18 cellular contexts compared by ENCODE assay signal in the genomic region with DNA sequence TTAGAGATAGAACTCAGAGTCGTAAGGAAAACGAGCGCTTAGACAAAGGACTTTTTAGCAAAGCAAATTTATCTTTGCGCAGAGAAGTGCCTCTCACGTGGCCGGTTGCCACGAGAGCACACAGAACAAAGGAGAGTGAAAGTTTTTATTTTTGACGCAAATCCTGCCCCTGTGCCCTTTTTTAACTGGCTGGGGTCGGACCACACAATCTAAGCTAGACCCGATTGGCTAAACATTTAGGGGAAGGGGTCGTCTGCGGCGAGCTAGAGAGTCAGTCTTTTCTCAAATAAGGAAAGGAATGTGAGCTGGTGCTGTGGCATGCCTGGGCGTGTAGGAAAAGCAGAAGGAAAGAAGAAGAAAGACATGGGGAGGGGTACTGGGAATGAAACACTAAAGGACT. TPM values are rescaled to one million over a fixed set of nuclear protein-coding genes. Genes with fewer than 3 reads are reported as not detected.
DNase-seq lines count a peak whose midpoint lies in the region; ATAC-seq and TF ChIP-seq lines count a peak whose summit lies in the region.
"Had no signal": no experiment of that assay in that cellular context is flagged by ENCODE, and none has a peak within 500 bp of the region (broad histone marks: within the 10 kb centered on the region; RNA-seq: fewer than 3 reads in every experiment).

No MANE protein-coding gene starts in this region.

- intact Hi-C loops in naive thymus-derived CD4-positive, alpha-beta T cell (cut with micrococcal nuclease), result loop anchor here in 1 of 2 donors (5.0 to 10.0 kb wide), 2 partner anchors 37 to 146 kb away; partner anchors contain the start of gene KRTAP10-12
- intact Hi-C loops in gastrocnemius medialis (cut with DNase I; ENCODE audit: low total_unique reads), result no loop called here

- H3K9me2 ChIP-seq in hepatocyte (replicated peaks; ENCODE audit: insufficient read depth), result no peaks in the 10 kb centered on the region

- in situ Hi-C loops in gastrocnemius medialis (cut with MboI; ENCODE audit: low sequenced_read_pairs in 4 of 4), result no loop called here

- H3K4me3 ChIP-seq in hepatocyte, result no peak overlapping the region
- no peak overlapping the region for H3K4me3 ChIP-seq in naive thymus-derived CD4-positive, alpha-beta T cell (ENCODE audit: low read length)
- no peak overlapping the region for H3K4me3 ChIP-seq in gastrocnemius medialis

- H3K27ac ChIP-seq in hepatocyte, result peak overlapping the region; percentile 45
- H3K27ac ChIP-seq in naive thymus-derived CD4-positive, alpha-beta T cell (ENCODE audit: low read depth, low read length), result no peak overlapping the region
- H3K27ac ChIP-seq in gastrocnemius medialis, result no peak overlapping the region

- H3K4me1 ChIP-seq in hepatocyte (ENCODE audit: insufficient read depth), result no peaks in the 10 kb centered on the region
- H3K4me1 ChIP-seq in naive thymus-derived CD4-positive, alpha-beta T cell (ENCODE audit: control insufficient read depth in 2 of 2, insufficient read depth in 2 of 2, low read length in 2 of 2), result peaks cover 15 to 19% of the 10 kb centered on the region in 2 donors
- no peaks in the 10 kb centered on the region for H3K4me1 ChIP-seq in gastrocnemius medialis

- no peaks in the 10 kb centered on the region for H3K79me2 ChIP-seq in hepatocyte

- peak overlapping the region; percentile 4 for H3K4me3 Mint-ChIP-seq in T-helper 17 cell
- peak overlapping the region in 6 of 10 donors; percentile 2 to 86 (median 82) for H3K4me3 Mint-ChIP-seq in naive thymus-derived CD4-positive, alpha-beta T cell

- H3K9me3 ChIP-seq in T-helper 17 cell (ENCODE audit: control insufficient read depth, low read length, poor library complexity, severe bottlenecking) (peaks cover 6% of the 10 kb centered on the region), hepatocyte (ENCODE audit: low read depth) (peaks cover 7% of the 10 kb centered on the region), gastrocnemius medialis (no peaks in the 10 kb centered on the region)
- peaks cover 5 to 12% (median 8%) of the 10 kb centered on the region in 3 experiments for H3K9me3 ChIP-seq in naive thymus-derived CD4-positive, alpha-beta T cell (ENCODE audit: control insufficient read depth in 2 of 3, low read length in 3 of 3)

- no peaks in the 10 kb centered on the region for H3K27me3 ChIP-seq in hepatocyte
- H3K27me3 ChIP-seq in naive thymus-derived CD4-positive, alpha-beta T cell (ENCODE audit: control insufficient read depth in 2 of 2, insufficient read depth in 2 of 2, low read length in 2 of 2), result no peaks in the 10 kb centered on the region
- peaks cover 25 to 40% (median 36%) of the 10 kb centered on the region in 3 donors for H3K27me3 ChIP-seq in gastrocnemius medialis

- H3K4me2 ChIP-seq in hepatocyte, result no peak overlapping the region

- CTCF ChIA-PET in naive thymus-derived CD4-positive, alpha-beta T cell (lab: Charles Lee), result no interaction called here

- TF ChIP-seq CTCF in hepatocyte (IDR thresholded peaks at IDR 0.05; ENCODE audit: poor library complexity) (no peak), gastrocnemius medialis (IDR thresholded peaks at IDR 0.05 in 4 of 5, conservative IDR thresholded peaks at IDR 0.05 in 1 of 5) (no peak)

- peaks cover 12 to 45% (median 28%) of the 10 kb centered on the region in 11 donors for H3K9me3 Mint-ChIP-seq in naive thymus-derived CD4-positive, alpha-beta T cell

- H3K36me3 Mint-ChIP-seq in T-helper 17 cell (ENCODE audit: low read depth), result peaks cover 5% of the 10 kb centered on the region
- H3K36me3 Mint-ChIP-seq in naive thymus-derived CD4-positive, alpha-beta T cell, result peaks cover 22 to 38% (median 30%) of the 10 kb centered on the region in 5 donors

- no peak for ATAC-seq in T-helper 17 cell
- no peak for ATAC-seq in naive thymus-derived CD4-positive, alpha-beta T cell
- no peak for ATAC-seq in gastrocnemius medialis
- ATAC-seq: HepG2, Panc1 had no signal

- 44% methylated on average over 14 of the region's 14 CpGs for WGBS in hepatocyte (ENCODE audit: low lambda C conversion rate, missing lambda C conversion rate)

- no peaks in the 10 kb centered on the region for H4K20me1 ChIP-seq in hepatocyte (ENCODE audit: insufficient read depth, poor library complexity, severe bottlenecking)

- H3K4me1 Mint-ChIP-seq in T-helper 17 cell, result peaks cover 11% of the 10 kb centered on the region
- H3K4me1 Mint-ChIP-seq in naive thymus-derived CD4-positive, alpha-beta T cell, result peaks cover 16 to 34% (median 30%) of the 10 kb centered on the region in 7 donors

- H3K27ac Mint-ChIP-seq in T-helper 17 cell, result no peak overlapping the region
- peak overlapping the region in 6 of 9 donors; percentile 63 to 99 (median 92) for H3K27ac Mint-ChIP-seq in naive thymus-derived CD4-positive, alpha-beta T cell

- peak; percentile 67 for DNase-seq in ELF-1 (ENCODE audit: low read depth, low spot score)
- DNase-seq in T-helper 17 cell, result no peak
- DNase-seq in hepatocyte (ENCODE audit: low spot score), result no peak
- DNase-seq in naive thymus-derived CD4-positive, alpha-beta T cell, result no peak
- no peak for DNase-seq in MV-4-11 (lab: John Stamatoyannopoulos, UW)
- no peak for DNase-seq in dermis blood vessel endothelial cell
- DNase-seq in gastrocnemius medialis, result no peak
- DNase-seq in amniotic stem cell (lab: John Stamatoyannopoulos, UW), result no peak
- DNase-seq: activated gamma-delta T cell treated with Interleukin-2 at 50 U/mL for 16 hours, foreskin melanocyte, HCEC 1CT, NCI-H2029, NCI-H748 treated with DMSO at 0.1 percent for 48 hours, SW 1271 had no signal

- no peaks in the 10 kb centered on the region for H3K27me3 Mint-ChIP-seq in T-helper 17 cell
- peaks cover 0 to 5% (median 0%) of the 10 kb centered on the region in 5 donors for H3K27me3 Mint-ChIP-seq in naive thymus-derived CD4-positive, alpha-beta T cell

- no peak for TF ChIP-seq POLR2A in gastrocnemius medialis (IDR thresholded peaks at IDR 0.05)

- H2AFZ ChIP-seq in hepatocyte, result peak overlapping the region; percentile 33

- POLR2A ChIA-PET in naive thymus-derived CD4-positive, alpha-beta T cell (lab: Charles Lee), result interaction anchor here (1.1 kb wide), 1 partner anchor 76 kb away, joined by 3 read pairs; no protein-coding TSS in a partner anchor

- no peaks in the 10 kb centered on the region for H3K36me3 ChIP-seq in hepatocyte (replicated peaks; ENCODE audit: insufficient read depth, low read depth)
- H3K36me3 ChIP-seq in naive thymus-derived CD4-positive, alpha-beta T cell (ENCODE audit: control insufficient read depth in 2 of 3, insufficient read depth in 3 of 3, low read length in 3 of 3), result no peaks in the 10 kb centered on the region
- H3K36me3 ChIP-seq in gastrocnemius medialis, result no peaks in the 10 kb centered on the region

RNA-seq across cellular contexts. Expression of gene KRTAP10-2, which starts 2.4 kb away (rescaled TPM):
- not detected for total RNA-seq in T-helper 17 cell
- not detected in 2 replicates for total RNA-seq in hepatocyte
- not detected in 2 replicates for polyA plus RNA-seq in hepatocyte
- total RNA-seq in naive thymus-derived CD4-positive, alpha-beta T cell, result not detected
- not detected for polyA plus RNA-seq in naive thymus-derived CD4-positive, alpha-beta T cell
- not detected in 2 replicates for total RNA-seq in dermis blood vessel endothelial cell
- total RNA-seq in gastrocnemius medialis, result not detected
- total RNA-seq: HepG2, kidney epithelial cell, renal cortical epithelial cell had no signal
- polyA plus RNA-seq: HepG2 had no signal

RNA-seq across cellular contexts. Expression of gene KRTAP10-1, which starts 8.9 kb away (rescaled TPM):
- not detected for total RNA-seq in T-helper 17 cell
- total RNA-seq in hepatocyte, result not detected in 2 replicates
- polyA plus RNA-seq in hepatocyte, result not detected in 2 replicates
- not detected for total RNA-seq in naive thymus-derived CD4-positive, alpha-beta T cell
- not detected for polyA plus RNA-seq in naive thymus-derived CD4-positive, alpha-beta T cell
- total RNA-seq in dermis blood vessel endothelial cell, result not detected in 2 replicates
- not detected for total RNA-seq in gastrocnemius medialis
- total RNA-seq: HepG2, kidney epithelial cell, renal cortical epithelial cell had no signal
- polyA plus RNA-seq: HepG2 had no signal

RNA-seq across cellular contexts. Expression of gene KRTAP10-3, which starts 9.7 kb away (rescaled TPM):
- total RNA-seq in T-helper 17 cell (not detected), hepatocyte (not detected in 2 replicates), dermis blood vessel endothelial cell (not detected in 2 replicates), gastrocnemius medialis (not detected)
- polyA plus RNA-seq in hepatocyte, result not detected in 2 replicates
- not detected for total RNA-seq in naive thymus-derived CD4-positive, alpha-beta T cell
- polyA plus RNA-seq in naive thymus-derived CD4-positive, alpha-beta T cell, result not detected
- total RNA-seq: HepG2, kidney epithelial cell, renal cortical epithelial cell had no signal
- polyA plus RNA-seq: HepG2 had no signal

RNA-seq across cellular contexts. Expression of gene KRTAP10-4, which starts 24.6 kb away (rescaled TPM):
- not detected for total RNA-seq in T-helper 17 cell
- total RNA-seq in hepatocyte, result not detected in 2 replicates
- not detected in 2 replicates for polyA plus RNA-seq in hepatocyte
- not detected for total RNA-seq in naive thymus-derived CD4-positive, alpha-beta T cell
- polyA plus RNA-seq in naive thymus-derived CD4-positive, alpha-beta T cell, result not detected
- total RNA-seq in dermis blood vessel endothelial cell, result not detected in 2 replicates
- total RNA-seq in gastrocnemius medialis, result not detected
- total RNA-seq: HepG2, kidney epithelial cell, renal cortical epithelial cell had no signal
- polyA plus RNA-seq: HepG2 had no signal

RNA-seq across cellular contexts. Expression of gene KRTAP10-5, which starts 31.5 kb away (rescaled TPM):
- not detected for total RNA-seq in T-helper 17 cell
- not detected in 2 replicates for total RNA-seq in hepatocyte
- polyA plus RNA-seq in hepatocyte, result not detected in 2 replicates
- not detected for total RNA-seq in naive thymus-derived CD4-positive, alpha-beta T cell
- not detected for polyA plus RNA-seq in naive thymus-derived CD4-positive, alpha-beta T cell
- not detected in 2 replicates for total RNA-seq in dermis blood vessel endothelial cell
- not detected for total RNA-seq in gastrocnemius medialis
- total RNA-seq: HepG2, kidney epithelial cell, renal cortical epithelial cell had no signal
- polyA plus RNA-seq: HepG2 had no signal
